In the genomic region with DNA sequence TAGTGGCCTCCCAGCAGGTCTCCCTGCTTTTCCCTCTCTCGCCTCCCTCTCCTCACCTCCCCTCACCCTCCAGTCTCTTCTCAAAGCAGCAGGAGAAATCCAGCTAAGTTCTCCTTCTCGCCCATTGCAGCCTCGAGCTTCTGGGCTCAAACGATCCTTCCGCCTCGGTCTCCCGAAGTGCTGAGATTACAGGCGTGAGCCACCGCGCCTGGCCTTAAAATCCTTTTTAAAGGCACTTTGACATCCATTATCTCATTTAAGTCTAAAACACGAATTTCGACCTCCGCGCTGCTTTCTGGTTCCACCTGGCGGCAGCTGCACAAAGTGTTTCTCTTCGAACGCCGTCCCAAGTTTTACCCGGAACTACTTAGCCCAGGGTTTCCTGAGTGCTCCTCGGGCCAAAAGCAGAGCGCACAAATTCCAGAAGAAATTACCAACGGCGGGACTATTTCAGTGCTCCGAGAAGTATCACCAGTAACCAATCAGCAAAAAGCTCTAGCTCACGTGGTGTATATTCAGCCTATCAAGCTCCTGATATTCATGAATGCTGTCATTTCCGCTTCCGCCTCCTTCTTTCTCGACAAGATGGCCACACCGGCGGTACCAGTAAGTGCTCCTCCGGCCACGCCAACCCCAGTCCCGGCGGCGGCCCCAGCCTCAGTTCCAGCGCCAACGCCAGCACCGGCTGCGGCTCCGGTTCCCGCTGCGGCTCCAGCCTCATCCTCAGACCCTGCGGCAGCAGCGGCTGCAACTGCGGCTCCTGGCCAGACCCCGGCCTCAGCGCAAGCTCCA, we compare ENCODE assay signal across 8 cellular contexts. TPM values are rescaled to one million over a fixed set of nuclear protein-coding genes. Genes with fewer than 3 reads are reported as not detected.
DNase-seq lines count a peak whose midpoint lies in the region; ATAC-seq and TF ChIP-seq lines count a peak whose summit lies in the region.

A gene with protein sequence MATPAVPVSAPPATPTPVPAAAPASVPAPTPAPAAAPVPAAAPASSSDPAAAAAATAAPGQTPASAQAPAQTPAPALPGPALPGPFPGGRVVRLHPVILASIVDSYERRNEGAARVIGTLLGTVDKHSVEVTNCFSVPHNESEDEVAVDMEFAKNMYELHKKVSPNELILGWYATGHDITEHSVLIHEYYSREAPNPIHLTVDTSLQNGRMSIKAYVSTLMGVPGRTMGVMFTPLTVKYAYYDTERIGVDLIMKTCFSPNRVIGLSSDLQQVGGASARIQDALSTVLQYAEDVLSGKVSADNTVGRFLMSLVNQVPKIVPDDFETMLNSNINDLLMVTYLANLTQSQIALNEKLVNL (plus strand): TSS at position 570 of the 792 bp plus-strand sequence. CDS start 16 bp downstream, at position 586.

- peak within 1 kb of the TSS; percentile 98 for H3K4me3 ChIP-seq in lung

- DNase-seq in CMK (ENCODE audit: low read depth) (peak; percentile 99), HS-5 (ENCODE audit: low read depth) (peak; percentile 99), NK-92 (lab: John Stamatoyannopoulos, UW; ENCODE audit: unreplicated experiment) (peak; percentile 64), lung (ENCODE audit: low spot score) (peak; percentile 97)
- peak; percentile 71 to 86 for DNase-seq in activated CD8-positive, alpha-beta memory T cell treated with anti-CD3 and anti-CD28 coated beads for 1 hour (ENCODE audit: extremely low read depth in 1 of 2, low read depth in 1 of 2)
- DNase-seq in effector CD8-positive, alpha-beta T cell (lab: John Stamatoyannopoulos, UW) = peak; percentile 83
- peak; percentile 68 to 82 (median 79) for DNase-seq in stimulated activated CD4-positive, alpha-beta T cell treated with anti-CD3 and anti-CD28 coated beads, TNF-alpha, amount 100 ng/mL, for 4 hours (ENCODE audit: low read depth in 3 of 3)

- WGBS in lung, 2 donors = 0 to 1% methylated on average over 46 to 47 of the region's 47 CpGs

- peak; percentile 70 for TF ChIP-seq CTCF in lung (IDR thresholded peaks at IDR 0.05; ENCODE audit: control extremely low read depth, extremely low read depth)

- H3K36me3 ChIP-seq in lung (ENCODE audit: control insufficient read depth in 2 of 2, insufficient read depth in 2 of 2, low read length in 2 of 2) = peaks cover 2 to 3% of the 10 kb centered on the region in 2 donors

- peaks cover 2 to 12% of the 10 kb centered on the region in 2 donors for H3K4me1 ChIP-seq in lung (ENCODE audit: control insufficient read depth in 2 of 2, insufficient read depth in 2 of 2, low read length in 2 of 2)

- no peaks in the 10 kb centered on the region for H3K27me3 ChIP-seq in lung (ENCODE audit: control insufficient read depth, insufficient read depth)

- H3K9me3 ChIP-seq in lung (ENCODE audit: control insufficient read depth in 2 of 2, insufficient read depth in 1 of 2, low read length in 1 of 2) = no peaks in the 10 kb centered on the region

- H3K27ac ChIP-seq in lung (ENCODE audit: low read depth in 1 of 2, low read length in 1 of 2) = peak within 1 kb of the TSS; percentile 30 to 89

- ATAC-seq in GM19468 (IDR thresholded peaks at IDR 0.05; ENCODE audit: extremely low read depth, unreplicated experiment) (peak; percentile 96), lung (ENCODE audit: insufficient read depth, low FRiP score) (peak; percentile 99)

RNA-seq across cellular contexts. Expression of the gene that starts here (rescaled TPM):
- total RNA-seq in lung = 100 to 1,000 TPM; 209 to 260 TPM
- polyA plus RNA-seq in lung = 100 to 1,000 TPM; 166 to 471 TPM

Comparison
In these comparisons a context has a peak if more than half of its experiments do, and no peak if none do; other contexts are left out.
1. Peak in every context shown above with its lines: DNase-seq, ATAC-seq, H3K4me3 ChIP-seq and H3K27ac ChIP-seq.